ENCODE assay signal across 1 cellular context in the genomic region with DNA sequence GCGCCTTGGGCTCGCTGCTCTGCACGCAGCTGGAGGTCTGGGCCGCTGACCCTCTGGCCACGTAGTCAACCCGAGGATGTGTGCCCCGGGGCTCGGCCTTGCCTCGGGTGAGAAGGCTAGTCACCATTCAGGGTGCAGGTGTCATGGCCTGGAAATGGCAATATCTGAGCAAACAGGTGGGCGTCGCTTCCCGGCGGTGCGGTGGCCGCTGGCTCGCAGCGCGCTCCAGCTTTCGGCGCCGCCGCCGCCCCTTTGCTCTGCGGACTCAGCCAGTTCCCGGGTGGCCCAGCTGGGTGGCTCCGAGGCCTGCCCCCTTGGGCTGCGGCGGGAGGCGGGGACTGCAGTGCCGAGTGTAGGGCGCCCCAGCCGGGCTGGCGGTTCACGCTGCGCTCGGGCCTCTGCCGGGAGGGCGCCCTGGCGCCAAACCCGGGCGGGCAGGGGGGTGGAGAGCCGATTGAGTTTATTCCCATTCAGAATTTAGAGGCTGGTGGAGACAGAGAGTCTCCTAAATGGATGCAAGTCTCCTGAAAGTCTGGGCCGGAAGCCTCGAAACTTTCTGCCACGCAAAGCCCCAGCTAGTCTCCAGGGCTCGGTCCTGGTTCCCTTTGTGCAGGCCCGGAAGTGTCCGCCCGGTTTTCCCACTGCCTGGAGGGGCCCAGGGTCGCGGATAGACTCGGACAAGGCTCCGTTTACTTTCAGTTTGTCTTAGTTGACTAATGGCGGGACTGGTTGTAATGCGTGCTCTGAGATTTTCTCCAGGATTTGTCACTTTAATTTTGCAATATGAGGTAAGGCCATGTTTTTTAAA.
TF ChIP-seq lines count a peak whose summit lies in the region.

No MANE protein-coding gene starts in this region.

TF ChIP-seq in HepG2, 621 proteins besides CTCF, POLR2A, EP300 and RAD21 (continued from another document and continues in another):
- TF ChIP-seq, protein P1, sequence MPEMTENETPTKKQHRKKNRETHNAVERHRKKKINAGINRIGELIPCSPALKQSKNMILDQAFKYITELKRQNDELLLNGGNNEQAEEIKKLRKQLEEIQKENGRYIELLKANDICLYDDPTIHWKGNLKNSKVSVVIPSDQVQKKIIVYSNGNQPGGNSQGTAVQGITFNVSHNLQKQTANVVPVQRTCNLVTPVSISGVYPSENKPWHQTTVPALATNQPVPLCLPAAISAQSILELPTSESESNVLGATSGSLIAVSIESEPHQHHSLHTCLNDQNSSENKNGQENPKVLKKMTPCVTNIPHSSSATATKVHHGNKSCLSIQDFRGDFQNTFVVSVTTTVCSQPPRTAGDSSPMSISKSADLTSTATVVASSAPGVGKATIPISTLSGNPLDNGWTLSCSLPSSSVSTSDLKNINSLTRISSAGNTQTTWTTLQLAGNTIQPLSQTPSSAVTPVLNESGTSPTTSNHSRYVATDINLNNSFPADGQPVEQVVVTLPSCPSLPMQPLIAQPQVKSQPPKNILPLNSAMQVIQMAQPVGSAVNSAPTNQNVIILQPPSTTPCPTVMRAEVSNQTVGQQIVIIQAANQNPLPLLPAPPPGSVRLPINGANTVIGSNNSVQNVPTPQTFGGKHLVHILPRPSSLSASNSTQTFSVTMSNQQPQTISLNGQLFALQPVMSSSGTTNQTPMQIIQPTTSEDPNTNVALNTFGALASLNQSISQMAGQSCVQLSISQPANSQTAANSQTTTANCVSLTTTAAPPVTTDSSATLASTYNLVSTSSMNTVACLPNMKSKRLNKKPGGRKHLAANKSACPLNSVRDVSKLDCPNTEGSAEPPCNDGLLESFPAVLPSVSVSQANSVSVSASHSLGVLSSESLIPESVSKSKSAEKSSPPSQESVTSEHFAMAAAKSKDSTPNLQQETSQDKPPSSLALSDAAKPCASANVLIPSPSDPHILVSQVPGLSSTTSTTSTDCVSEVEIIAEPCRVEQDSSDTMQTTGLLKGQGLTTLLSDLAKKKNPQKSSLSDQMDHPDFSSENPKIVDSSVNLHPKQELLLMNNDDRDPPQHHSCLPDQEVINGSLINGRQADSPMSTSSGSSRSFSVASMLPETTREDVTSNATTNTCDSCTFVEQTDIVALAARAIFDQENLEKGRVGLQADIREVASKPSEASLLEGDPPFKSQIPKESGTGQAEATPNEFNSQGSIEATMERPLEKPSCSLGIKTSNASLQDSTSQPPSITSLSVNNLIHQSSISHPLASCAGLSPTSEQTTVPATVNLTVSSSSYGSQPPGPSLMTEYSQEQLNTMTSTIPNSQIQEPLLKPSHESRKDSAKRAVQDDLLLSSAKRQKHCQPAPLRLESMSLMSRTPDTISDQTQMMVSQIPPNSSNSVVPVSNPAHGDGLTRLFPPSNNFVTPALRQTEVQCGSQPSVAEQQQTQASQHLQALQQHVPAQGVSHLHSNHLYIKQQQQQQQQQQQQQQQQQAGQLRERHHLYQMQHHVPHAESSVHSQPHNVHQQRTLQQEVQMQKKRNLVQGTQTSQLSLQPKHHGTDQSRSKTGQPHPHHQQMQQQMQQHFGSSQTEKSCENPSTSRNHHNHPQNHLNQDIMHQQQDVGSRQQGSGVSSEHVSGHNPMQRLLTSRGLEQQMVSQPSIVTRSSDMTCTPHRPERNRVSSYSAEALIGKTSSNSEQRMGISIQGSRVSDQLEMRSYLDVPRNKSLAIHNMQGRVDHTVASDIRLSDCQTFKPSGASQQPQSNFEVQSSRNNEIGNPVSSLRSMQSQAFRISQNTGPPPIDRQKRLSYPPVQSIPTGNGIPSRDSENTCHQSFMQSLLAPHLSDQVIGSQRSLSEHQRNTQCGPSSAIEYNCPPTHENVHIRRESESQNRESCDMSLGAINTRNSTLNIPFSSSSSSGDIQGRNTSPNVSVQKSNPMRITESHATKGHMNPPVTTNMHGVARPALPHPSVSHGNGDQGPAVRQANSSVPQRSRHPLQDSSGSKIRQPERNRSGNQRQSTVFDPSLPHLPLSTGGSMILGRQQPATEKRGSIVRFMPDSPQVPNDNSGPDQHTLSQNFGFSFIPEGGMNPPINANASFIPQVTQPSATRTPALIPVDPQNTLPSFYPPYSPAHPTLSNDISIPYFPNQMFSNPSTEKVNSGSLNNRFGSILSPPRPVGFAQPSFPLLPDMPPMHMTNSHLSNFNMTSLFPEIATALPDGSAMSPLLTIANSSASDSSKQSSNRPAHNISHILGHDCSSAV (CRISPR knock-in tag; IDR thresholded peaks at IDR 0.05; ENCODE audit: borderline replicate concordance) = no peak
- TF ChIP-seq NRL (CRISPR knock-in tag; IDR thresholded peaks at IDR 0.05; ENCODE audit: borderline replicate concordance) (peak; percentile 30; the same call in 1 of the 2 replicates), ZNF264 (CRISPR knock-in tag; IDR thresholded peaks at IDR 0.05) (no peak), MBD4 (IDR thresholded peaks at IDR 0.05; ENCODE audit: borderline replicate concordance, low read length) (no peak), ZNF34 (CRISPR knock-in tag; IDR thresholded peaks at IDR 0.05; ENCODE audit: borderline replicate concordance) (0 out of 2 replicates have a peak, but pooled peaks have one; percentile 36), SCMH1 (CRISPR knock-in tag; IDR thresholded peaks at IDR 0.05; ENCODE audit: borderline replicate concordance) (no peak), ZNF720 (CRISPR knock-in tag; IDR thresholded peaks at IDR 0.05) (no peak), KLF6 (CRISPR knock-in tag; IDR thresholded peaks at IDR 0.05) (no peak; the same call in 1 of the 2 replicates), POLR2G (IDR thresholded peaks at IDR 0.05; ENCODE audit: low read depth, low read length) (no peak), ZBTB38 (CRISPR knock-in tag; IDR thresholded peaks at IDR 0.05) (peak; percentile 62; the same call in 1 of the 2 replicates), ZNF891 (CRISPR knock-in tag; IDR thresholded peaks at IDR 0.05) (peak; percentile 25), ZNF3 (CRISPR knock-in tag; IDR thresholded peaks at IDR 0.05) (no peak), ATRX (CRISPR knock-in tag; IDR thresholded peaks at IDR 0.05; ENCODE audit: borderline replicate concordance) (no peak), YEATS4 (CRISPR knock-in tag; IDR thresholded peaks at IDR 0.05; ENCODE audit: borderline replicate concordance) (no peak), ZNF441 (CRISPR knock-in tag; IDR thresholded peaks at IDR 0.05; ENCODE audit: borderline replicate concordance) (no peak), KMT2B (CRISPR knock-in tag; IDR thresholded peaks at IDR 0.05) (0 out of 2 replicates have a peak, but pooled peaks have one; percentile 34), PRPF4 (IDR thresholded peaks at IDR 0.05; ENCODE audit: low read depth, low read length, poor library complexity, severe bottlenecking) (no peak), SMYD3 (CRISPR knock-in tag; IDR thresholded peaks at IDR 0.05) (no peak), ZFP62 (CRISPR knock-in tag; IDR thresholded peaks at IDR 0.05) (no peak)
- TF ChIP-seq, protein P2, sequence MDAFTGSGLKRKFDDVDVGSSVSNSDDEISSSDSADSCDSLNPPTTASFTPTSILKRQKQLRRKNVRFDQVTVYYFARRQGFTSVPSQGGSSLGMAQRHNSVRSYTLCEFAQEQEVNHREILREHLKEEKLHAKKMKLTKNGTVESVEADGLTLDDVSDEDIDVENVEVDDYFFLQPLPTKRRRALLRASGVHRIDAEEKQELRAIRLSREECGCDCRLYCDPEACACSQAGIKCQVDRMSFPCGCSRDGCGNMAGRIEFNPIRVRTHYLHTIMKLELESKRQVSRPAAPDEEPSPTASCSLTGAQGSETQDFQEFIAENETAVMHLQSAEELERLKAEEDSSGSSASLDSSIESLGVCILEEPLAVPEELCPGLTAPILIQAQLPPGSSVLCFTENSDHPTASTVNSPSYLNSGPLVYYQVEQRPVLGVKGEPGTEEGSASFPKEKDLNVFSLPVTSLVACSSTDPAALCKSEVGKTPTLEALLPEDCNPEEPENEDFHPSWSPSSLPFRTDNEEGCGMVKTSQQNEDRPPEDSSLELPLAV (CRISPR knock-in tag; conservative IDR thresholded peaks at IDR 0.05; ENCODE audit: low read depth) = no peak
- TF ChIP-seq, protein P3, sequence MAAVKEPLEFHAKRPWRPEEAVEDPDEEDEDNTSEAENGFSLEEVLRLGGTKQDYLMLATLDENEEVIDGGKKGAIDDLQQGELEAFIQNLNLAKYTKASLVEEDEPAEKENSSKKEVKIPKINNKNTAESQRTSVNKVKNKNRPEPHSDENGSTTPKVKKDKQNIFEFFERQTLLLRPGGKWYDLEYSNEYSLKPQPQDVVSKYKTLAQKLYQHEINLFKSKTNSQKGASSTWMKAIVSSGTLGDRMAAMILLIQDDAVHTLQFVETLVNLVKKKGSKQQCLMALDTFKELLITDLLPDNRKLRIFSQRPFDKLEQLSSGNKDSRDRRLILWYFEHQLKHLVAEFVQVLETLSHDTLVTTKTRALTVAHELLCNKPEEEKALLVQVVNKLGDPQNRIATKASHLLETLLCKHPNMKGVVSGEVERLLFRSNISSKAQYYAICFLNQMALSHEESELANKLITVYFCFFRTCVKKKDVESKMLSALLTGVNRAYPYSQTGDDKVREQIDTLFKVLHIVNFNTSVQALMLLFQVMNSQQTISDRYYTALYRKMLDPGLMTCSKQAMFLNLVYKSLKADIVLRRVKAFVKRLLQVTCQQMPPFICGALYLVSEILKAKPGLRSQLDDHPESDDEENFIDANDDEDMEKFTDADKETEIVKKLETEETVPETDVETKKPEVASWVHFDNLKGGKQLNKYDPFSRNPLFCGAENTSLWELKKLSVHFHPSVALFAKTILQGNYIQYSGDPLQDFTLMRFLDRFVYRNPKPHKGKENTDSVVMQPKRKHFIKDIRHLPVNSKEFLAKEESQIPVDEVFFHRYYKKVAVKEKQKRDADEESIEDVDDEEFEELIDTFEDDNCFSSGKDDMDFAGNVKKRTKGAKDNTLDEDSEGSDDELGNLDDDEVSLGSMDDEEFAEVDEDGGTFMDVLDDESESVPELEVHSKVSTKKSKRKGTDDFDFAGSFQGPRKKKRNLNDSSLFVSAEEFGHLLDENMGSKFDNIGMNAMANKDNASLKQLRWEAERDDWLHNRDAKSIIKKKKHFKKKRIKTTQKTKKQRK (IDR thresholded peaks at IDR 0.05; ENCODE audit: low read length) = no peak
- TF ChIP-seq, protein P4, sequence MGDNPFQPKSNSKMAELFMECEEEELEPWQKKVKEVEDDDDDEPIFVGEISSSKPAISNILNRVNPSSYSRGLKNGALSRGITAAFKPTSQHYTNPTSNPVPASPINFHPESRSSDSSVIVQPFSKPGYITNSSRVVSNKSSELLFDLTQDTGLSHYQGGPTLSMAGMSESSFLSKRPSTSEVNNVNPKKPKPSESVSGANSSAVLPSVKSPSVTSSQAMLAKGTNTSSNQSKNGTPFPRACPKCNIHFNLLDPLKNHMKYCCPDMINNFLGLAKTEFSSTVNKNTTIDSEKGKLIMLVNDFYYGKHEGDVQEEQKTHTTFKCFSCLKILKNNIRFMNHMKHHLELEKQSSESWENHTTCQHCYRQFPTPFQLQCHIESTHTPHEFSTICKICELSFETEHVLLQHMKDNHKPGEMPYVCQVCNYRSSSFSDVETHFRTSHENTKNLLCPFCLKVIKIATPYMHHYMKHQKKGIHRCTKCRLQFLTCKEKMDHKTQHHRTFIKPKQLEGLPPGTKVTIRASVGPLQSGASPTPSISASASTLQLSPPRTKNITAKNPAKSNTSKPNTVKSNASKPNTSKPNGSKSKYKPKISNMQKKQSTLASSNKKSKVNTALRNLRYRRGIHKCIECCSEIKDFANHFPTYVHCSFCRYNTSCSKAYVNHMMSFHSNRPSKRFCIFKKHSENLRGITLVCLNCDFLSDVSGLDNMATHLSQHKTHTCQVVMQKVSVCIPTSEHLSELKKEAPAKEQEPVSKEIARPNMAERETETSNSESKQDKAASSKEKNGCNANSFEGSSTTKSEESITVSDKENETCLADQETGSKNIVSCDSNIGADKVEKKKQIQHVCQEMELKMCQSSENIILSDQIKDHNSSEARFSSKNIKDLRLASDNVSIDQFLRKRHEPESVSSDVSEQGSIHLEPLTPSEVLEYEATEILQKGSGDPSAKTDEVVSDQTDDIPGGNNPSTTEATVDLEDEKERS (CRISPR knock-in tag; IDR thresholded peaks at IDR 0.05) = 0 out of 2 replicates have a peak, but pooled peaks have one; percentile 25
- TF ChIP-seq, protein P5, sequence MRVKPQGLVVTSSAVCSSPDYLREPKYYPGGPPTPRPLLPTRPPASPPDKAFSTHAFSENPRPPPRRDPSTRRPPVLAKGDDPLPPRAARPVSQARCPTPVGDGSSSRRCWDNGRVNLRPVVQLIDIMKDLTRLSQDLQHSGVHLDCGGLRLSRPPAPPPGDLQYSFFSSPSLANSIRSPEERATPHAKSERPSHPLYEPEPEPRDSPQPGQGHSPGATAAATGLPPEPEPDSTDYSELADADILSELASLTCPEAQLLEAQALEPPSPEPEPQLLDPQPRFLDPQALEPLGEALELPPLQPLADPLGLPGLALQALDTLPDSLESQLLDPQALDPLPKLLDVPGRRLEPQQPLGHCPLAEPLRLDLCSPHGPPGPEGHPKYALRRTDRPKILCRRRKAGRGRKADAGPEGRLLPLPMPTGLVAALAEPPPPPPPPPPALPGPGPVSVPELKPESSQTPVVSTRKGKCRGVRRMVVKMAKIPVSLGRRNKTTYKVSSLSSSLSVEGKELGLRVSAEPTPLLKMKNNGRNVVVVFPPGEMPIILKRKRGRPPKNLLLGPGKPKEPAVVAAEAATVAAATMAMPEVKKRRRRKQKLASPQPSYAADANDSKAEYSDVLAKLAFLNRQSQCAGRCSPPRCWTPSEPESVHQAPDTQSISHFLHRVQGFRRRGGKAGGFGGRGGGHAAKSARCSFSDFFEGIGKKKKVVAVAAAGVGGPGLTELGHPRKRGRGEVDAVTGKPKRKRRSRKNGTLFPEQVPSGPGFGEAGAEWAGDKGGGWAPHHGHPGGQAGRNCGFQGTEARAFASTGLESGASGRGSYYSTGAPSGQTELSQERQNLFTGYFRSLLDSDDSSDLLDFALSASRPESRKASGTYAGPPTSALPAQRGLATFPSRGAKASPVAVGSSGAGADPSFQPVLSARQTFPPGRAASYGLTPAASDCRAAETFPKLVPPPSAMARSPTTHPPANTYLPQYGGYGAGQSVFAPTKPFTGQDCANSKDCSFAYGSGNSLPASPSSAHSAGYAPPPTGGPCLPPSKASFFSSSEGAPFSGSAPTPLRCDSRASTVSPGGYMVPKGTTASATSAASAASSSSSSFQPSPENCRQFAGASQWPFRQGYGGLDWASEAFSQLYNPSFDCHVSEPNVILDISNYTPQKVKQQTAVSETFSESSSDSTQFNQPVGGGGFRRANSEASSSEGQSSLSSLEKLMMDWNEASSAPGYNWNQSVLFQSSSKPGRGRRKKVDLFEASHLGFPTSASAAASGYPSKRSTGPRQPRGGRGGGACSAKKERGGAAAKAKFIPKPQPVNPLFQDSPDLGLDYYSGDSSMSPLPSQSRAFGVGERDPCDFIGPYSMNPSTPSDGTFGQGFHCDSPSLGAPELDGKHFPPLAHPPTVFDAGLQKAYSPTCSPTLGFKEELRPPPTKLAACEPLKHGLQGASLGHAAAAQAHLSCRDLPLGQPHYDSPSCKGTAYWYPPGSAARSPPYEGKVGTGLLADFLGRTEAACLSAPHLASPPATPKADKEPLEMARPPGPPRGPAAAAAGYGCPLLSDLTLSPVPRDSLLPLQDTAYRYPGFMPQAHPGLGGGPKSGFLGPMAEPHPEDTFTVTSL (CRISPR knock-in tag; IDR thresholded peaks at IDR 0.05; ENCODE audit: borderline replicate concordance) = no peak
- TF ChIP-seq, protein P6, sequence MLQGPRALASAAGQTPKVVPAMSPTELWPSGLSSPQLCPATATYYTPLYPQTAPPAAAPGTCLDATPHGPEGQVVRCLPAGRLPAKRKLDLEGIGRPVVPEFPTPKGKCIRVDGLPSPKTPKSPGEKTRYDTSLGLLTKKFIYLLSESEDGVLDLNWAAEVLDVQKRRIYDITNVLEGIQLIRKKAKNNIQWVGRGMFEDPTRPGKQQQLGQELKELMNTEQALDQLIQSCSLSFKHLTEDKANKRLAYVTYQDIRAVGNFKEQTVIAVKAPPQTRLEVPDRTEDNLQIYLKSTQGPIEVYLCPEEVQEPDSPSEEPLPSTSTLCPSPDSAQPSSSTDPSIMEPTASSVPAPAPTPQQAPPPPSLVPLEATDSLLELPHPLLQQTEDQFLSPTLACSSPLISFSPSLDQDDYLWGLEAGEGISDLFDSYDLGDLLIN (CRISPR knock-in tag; IDR thresholded peaks at IDR 0.05; ENCODE audit: borderline replicate concordance) = no peak
- TF ChIP-seq, protein P7, sequence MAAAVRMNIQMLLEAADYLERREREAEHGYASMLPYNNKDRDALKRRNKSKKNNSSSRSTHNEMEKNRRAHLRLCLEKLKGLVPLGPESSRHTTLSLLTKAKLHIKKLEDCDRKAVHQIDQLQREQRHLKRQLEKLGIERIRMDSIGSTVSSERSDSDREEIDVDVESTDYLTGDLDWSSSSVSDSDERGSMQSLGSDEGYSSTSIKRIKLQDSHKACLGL (CRISPR knock-in tag; IDR thresholded peaks at IDR 0.05) = no peak
